Comparison of ENCODE assay signal across 22 cellular contexts in the genomic region with DNA sequence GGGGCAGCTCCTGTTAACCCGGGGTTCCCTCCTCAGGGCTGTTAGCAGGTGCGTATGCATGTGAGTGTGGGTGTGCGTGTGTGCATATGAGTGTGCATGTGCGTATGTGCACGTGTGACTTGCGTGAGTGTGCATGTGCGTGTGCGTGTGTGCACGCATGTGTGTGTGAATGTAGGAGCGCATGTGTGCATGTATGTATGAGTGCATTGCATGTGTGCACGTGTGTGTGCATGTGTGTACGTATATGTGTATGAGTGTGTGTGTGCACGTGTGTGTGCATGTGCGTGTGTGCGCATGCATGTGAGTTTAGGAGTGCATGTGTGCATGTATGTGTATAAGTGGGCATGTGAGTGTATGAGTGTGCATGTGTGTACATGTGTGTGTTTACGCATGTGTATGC. TPM values are rescaled to one million over a fixed set of nuclear protein-coding genes. Genes with fewer than 3 reads are reported as not detected.
DNase-seq lines count a peak whose midpoint lies in the region; ATAC-seq, FAIRE-seq and TF ChIP-seq lines count a peak whose summit lies in the region.
"Had no signal": no experiment of that assay in that cellular context is flagged by ENCODE, and none has a peak within 500 bp of the region (broad histone marks: within the 10 kb centered on the region; RNA-seq: fewer than 3 reads in every experiment).

No MANE protein-coding gene starts in this region.

- no peak overlapping the region for H2AFZ ChIP-seq in HepG2 (ENCODE audit: low read length)

- H3K27ac Mint-ChIP-seq in activated naive CD8-positive, alpha-beta T cell treated with anti-CD3 and anti-CD28 coated beads, Interleukin-2, amount 10 ng/mL, durations not matched to agents 7 days and 5 days = peak overlapping the region; percentile 76
- H3K27ac Mint-ChIP-seq in naive thymus-derived CD4-positive, alpha-beta T cell = peak overlapping the region; percentile 9 to 90 (median 75)
- H3K27ac Mint-ChIP-seq in activated T-cell treated with anti-CD3 and anti-CD28 coated beads, Interleukin-2, amount 50 U/mL, for 72 hours = no peak overlapping the region
- H3K27ac Mint-ChIP-seq: endodermal cell had no signal

- no peak for TF ChIP-seq EP300 in HepG2 (IDR thresholded peaks at IDR 0.05; ENCODE audit: low read depth in 2 of 2, low read length in 2 of 2)
- TF ChIP-seq EP300 in HepG2 (CRISPR knock-in tag; IDR thresholded peaks at IDR 0.05; ENCODE audit: borderline replicate concordance) = no peak

- intact Hi-C loops in HepG2 (cut with micrococcal nuclease; ENCODE audit: unreplicated experiment) = no loop called here
- intact Hi-C loops in right lobe of liver (cut with DNase I) = no loop called here
- intact Hi-C loops in naive thymus-derived CD4-positive, alpha-beta T cell (cut with micrococcal nuclease) = no loop called here

- FAIRE-seq in HepG2 (lab: Jason Lieb, UNC) = no peak
- FAIRE-seq: colon had no signal

- H3K9me3 Mint-ChIP-seq in activated naive CD8-positive, alpha-beta T cell treated with anti-CD3 and anti-CD28 coated beads, Interleukin-2, amount 10 ng/mL, durations not matched to agents 7 days and 5 days = peaks cover 1% of the 10 kb centered on the region
- peaks cover 0 to 4% (median 0%) of the 10 kb centered on the region in 11 donors for H3K9me3 Mint-ChIP-seq in naive thymus-derived CD4-positive, alpha-beta T cell
- H3K9me3 Mint-ChIP-seq in activated T-cell treated with anti-CD3 and anti-CD28 coated beads, Interleukin-2, amount 50 U/mL, for 72 hours = peaks cover 0 to 2% of the 10 kb centered on the region in 2 donors
- H3K9me3 Mint-ChIP-seq: activated T-cell treated with anti-CD3 and anti-CD28 coated beads, Interleukin-2, amount 50 U/mL, for 4 hours; endodermal cell had no signal

- H3K79me2 ChIP-seq in HepG2 (ENCODE audit: insufficient read depth, low read length) = no peaks in the 10 kb centered on the region

- H3K27me3 ChIP-seq in HepG2 (ENCODE audit: control insufficient read depth in 1 of 2, insufficient read depth in 2 of 2, low read length in 2 of 2) = peaks cover 2 to 9% of the 10 kb centered on the region in 2 experiments; a peak in 4 of 5 replicates
- no peaks in the 10 kb centered on the region for H3K27me3 ChIP-seq in right lobe of liver
- no peaks in the 10 kb centered on the region for H3K27me3 ChIP-seq in naive thymus-derived CD4-positive, alpha-beta T cell (ENCODE audit: control insufficient read depth in 2 of 2, insufficient read depth in 2 of 2, low read length in 2 of 2)

- no peak overlapping the region for H3K4me2 ChIP-seq in HepG2 (ENCODE audit: low read depth, low read length)

- no peak overlapping the region for H3K27ac ChIP-seq in HepG2 (ENCODE audit: extremely low read length, insufficient read depth, low read length)
- no peak overlapping the region for H3K27ac ChIP-seq in right lobe of liver
- H3K27ac ChIP-seq in naive thymus-derived CD4-positive, alpha-beta T cell (ENCODE audit: low read depth, low read length) = no peak overlapping the region

- no peak for TF ChIP-seq RAD21 in HepG2 (CRISPR knock-in tag; IDR thresholded peaks at IDR 0.05)

- no peak for ATAC-seq in HepG2
- no peak for ATAC-seq in right lobe of liver
- no peak for ATAC-seq in activated naive CD8-positive, alpha-beta T cell treated with anti-CD3 and anti-CD28 coated beads, Interleukin-2, amount 10 ng/mL, durations not matched to agents 7 days and 5 days (ENCODE audit: low read depth)
- ATAC-seq in naive thymus-derived CD4-positive, alpha-beta T cell = no peak
- ATAC-seq in GM18867 (IDR thresholded peaks at IDR 0.05; ENCODE audit: unreplicated experiment) = no peak
- no peak for ATAC-seq in GM19467 (IDR thresholded peaks at IDR 0.05; ENCODE audit: unreplicated experiment)
- no peak for ATAC-seq in activated T-cell treated with anti-CD3 and anti-CD28 coated beads, Interleukin-2, amount 50 U/mL, for 72 hours (replicated peaks in 1 of 2)
- ATAC-seq: activated naive CD4-positive, alpha-beta T cell treated with anti-CD3 and anti-CD28 coated beads, Interleukin-2, amount 50 U/mL, for 72 hours; activated T-cell treated with anti-CD3 and anti-CD28 coated beads, Interleukin-2, amount 50 U/mL, for 4 hours; left cardiac atrium; right cardiac atrium had no signal

- H3K4me3 Mint-ChIP-seq in activated naive CD8-positive, alpha-beta T cell treated with anti-CD3 and anti-CD28 coated beads, Interleukin-2, amount 10 ng/mL, durations not matched to agents 7 days and 5 days = no peak overlapping the region
- H3K4me3 Mint-ChIP-seq in naive thymus-derived CD4-positive, alpha-beta T cell = peak overlapping the region in 7 of 10 donors; percentile 2 to 63 (median 41)
- no peak overlapping the region for H3K4me3 Mint-ChIP-seq in activated T-cell treated with anti-CD3 and anti-CD28 coated beads, Interleukin-2, amount 50 U/mL, for 72 hours
- H3K4me3 Mint-ChIP-seq: activated T-cell treated with anti-CD3 and anti-CD28 coated beads, Interleukin-2, amount 50 U/mL, for 4 hours; endodermal cell had no signal

- no peaks in the 10 kb centered on the region for H3K36me3 Mint-ChIP-seq in activated naive CD8-positive, alpha-beta T cell treated with anti-CD3 and anti-CD28 coated beads, Interleukin-2, amount 10 ng/mL, durations not matched to agents 7 days and 5 days
- H3K36me3 Mint-ChIP-seq in naive thymus-derived CD4-positive, alpha-beta T cell = peaks cover 0 to 4% (median 0%) of the 10 kb centered on the region in 5 donors
- H3K36me3 Mint-ChIP-seq in activated T-cell treated with anti-CD3 and anti-CD28 coated beads, Interleukin-2, amount 50 U/mL, for 72 hours (ENCODE audit: insufficient read depth in 2 of 2) = no peaks in the 10 kb centered on the region
- H3K36me3 Mint-ChIP-seq: activated naive CD4-positive, alpha-beta T cell treated with anti-CD3 and anti-CD28 coated beads, Interleukin-2, amount 50 U/mL, for 72 hours had no signal

- no peaks in the 10 kb centered on the region for H3K36me3 ChIP-seq in HepG2 (replicated peaks in 1 of 2; ENCODE audit: control insufficient read depth in 1 of 2, insufficient read depth in 2 of 2, low read length in 2 of 2)
- H3K36me3 ChIP-seq in right lobe of liver = no peaks in the 10 kb centered on the region
- H3K36me3 ChIP-seq in naive thymus-derived CD4-positive, alpha-beta T cell (ENCODE audit: control insufficient read depth in 2 of 3, insufficient read depth in 3 of 3, low read length in 3 of 3) = no peaks in the 10 kb centered on the region

- in situ Hi-C loops in HepG2 (cut with HindIII; ENCODE audit: extremely low pct_ligation_motif_present, low pct_unique_long_range_greater_than_20kb) = no loop called here

- TF ChIP-seq CTCF in HepG2 (CRISPR knock-in tag; IDR thresholded peaks at IDR 0.05) (no peak), right lobe of liver (IDR thresholded peaks at IDR 0.05) (no peak)

- TF ChIP-seq POLR2A in HepG2 (IDR thresholded peaks at IDR 0.05; ENCODE audit: insufficient read depth in 1 of 2, low read depth in 2 of 2, low read length in 2 of 2) = no peak
- TF ChIP-seq POLR2A in right lobe of liver (IDR thresholded peaks at IDR 0.05) = no peak

- CTCF ChIA-PET in HepG2 (lab: Yijun Ruan, JAX; ENCODE audit: low intra/inter-chr PET ratio, low total read pairs) = no interaction called here
- CTCF ChIA-PET in naive thymus-derived CD4-positive, alpha-beta T cell (lab: Charles Lee) = no interaction called here

- no peak for DNase-seq in HepG2 (ENCODE audit: low spot score)
- DNase-seq in right lobe of liver = no peak
- no peak for DNase-seq in activated naive CD8-positive, alpha-beta T cell treated with anti-CD3 and anti-CD28 coated beads, Interleukin-2, amount 10 ng/mL, durations not matched to agents 7 days and 5 days
- no peak for DNase-seq in naive thymus-derived CD4-positive, alpha-beta T cell
- DNase-seq in SKM-1 treated with dmso at 0.1 percent for 144 hours (lab: John Stamatoyannopoulos, UW; ENCODE audit: unreplicated experiment) = no peak
- DNase-seq in activated T-cell treated with anti-CD3 and anti-CD28 coated beads, Interleukin-2, amount 50 U/mL, for 72 hours = no peak
- DNase-seq: activated CD8-positive, alpha-beta memory T cell treated with anti-CD3 and anti-CD28 coated beads for 24 hours; activated T-cell treated with anti-CD3 and anti-CD28 coated beads, Interleukin-2, amount 50 U/mL, for 4 hours; DMS79; endodermal cell; KG1; left cardiac atrium; NCI-H187; NCI-H226; NCI-H82; stimulated activated CD8-positive, alpha-beta memory T cell treated with anti-CD3 and anti-CD28 coated beads, Interleukin-4, amount 100 ng/mL, for 48 hours; SW 1271 had no signal

- BruUV-seq in HepG2 (replicated peaks; lab: Mats Ljungman, UMichigan) = no TSS peak

- POLR2A ChIA-PET in HepG2 (lab: Yijun Ruan, JAX) = no interaction called here
- POLR2A ChIA-PET in activated naive CD8-positive, alpha-beta T cell treated with anti-CD3 and anti-CD28 coated beads, Interleukin-2, amount 10 ng/mL, durations not matched to agents 7 days and 5 days (lab: Charles Lee) = interaction anchor here (1.0 kb wide), 1 partner anchor 34 kb away, joined by 3 read pairs; no protein-coding TSS in a partner anchor
- POLR2A ChIA-PET in naive thymus-derived CD4-positive, alpha-beta T cell (lab: Charles Lee) = no interaction called here

- peaks cover 18% of the 10 kb centered on the region for H3K4me1 Mint-ChIP-seq in activated naive CD8-positive, alpha-beta T cell treated with anti-CD3 and anti-CD28 coated beads, Interleukin-2, amount 10 ng/mL, durations not matched to agents 7 days and 5 days
- H3K4me1 Mint-ChIP-seq in naive thymus-derived CD4-positive, alpha-beta T cell = peaks cover 12 to 38% (median 28%) of the 10 kb centered on the region in 7 donors
- H3K4me1 Mint-ChIP-seq in activated T-cell treated with anti-CD3 and anti-CD28 coated beads, Interleukin-2, amount 50 U/mL, for 72 hours (ENCODE audit: low read depth) = peaks cover 33% of the 10 kb centered on the region

- H3K9ac ChIP-seq in HepG2 (ENCODE audit: insufficient read depth, low read depth, low read length) = no peak overlapping the region

- 85% methylated on average over 16 of the region's 16 CpGs for WGBS in HepG2 (ENCODE audit: low lambda C conversion rate)
- WGBS in right lobe of liver (ENCODE audit: insufficient coverage, low coverage, low lambda C conversion rate, missing lambda C conversion rate) = 91% methylated on average over 10 of the region's 16 CpGs

- H3K27me3 Mint-ChIP-seq in activated naive CD8-positive, alpha-beta T cell treated with anti-CD3 and anti-CD28 coated beads, Interleukin-2, amount 10 ng/mL, durations not matched to agents 7 days and 5 days = no peaks in the 10 kb centered on the region
- H3K27me3 Mint-ChIP-seq in naive thymus-derived CD4-positive, alpha-beta T cell = no peaks in the 10 kb centered on the region
- no peaks in the 10 kb centered on the region for H3K27me3 Mint-ChIP-seq in activated T-cell treated with anti-CD3 and anti-CD28 coated beads, Interleukin-2, amount 50 U/mL, for 72 hours (ENCODE audit: low read depth)

- H3K4me3 ChIP-seq in HepG2 (replicated peaks in 1 of 3; ENCODE audit: insufficient read depth in 1 of 3, low read depth in 2 of 3, low read length in 3 of 3) (no peak overlapping the region), right lobe of liver (no peak overlapping the region)
- no peak overlapping the region for H3K4me3 ChIP-seq in naive thymus-derived CD4-positive, alpha-beta T cell (ENCODE audit: low read length)

- peaks cover 34% of the 10 kb centered on the region for H3K4me1 ChIP-seq in HepG2 (ENCODE audit: insufficient read depth, low read length)
- H3K4me1 ChIP-seq in right lobe of liver = no peaks in the 10 kb centered on the region
- peaks cover 6 to 29% of the 10 kb centered on the region in 2 donors for H3K4me1 ChIP-seq in naive thymus-derived CD4-positive, alpha-beta T cell (ENCODE audit: control insufficient read depth in 2 of 2, insufficient read depth in 2 of 2, low read length in 2 of 2)

- H4K20me1 ChIP-seq in HepG2 (ENCODE audit: insufficient read depth, low read length) = no peaks in the 10 kb centered on the region

- H3K9me3 ChIP-seq in HepG2 (ENCODE audit: low read length) = no peaks in the 10 kb centered on the region
- no peaks in the 10 kb centered on the region for H3K9me3 ChIP-seq in right lobe of liver
- H3K9me3 ChIP-seq in naive thymus-derived CD4-positive, alpha-beta T cell (ENCODE audit: control insufficient read depth in 2 of 3, low read length in 3 of 3) = no peaks in the 10 kb centered on the region

RNA-seq across cellular contexts. Expression of a gene that starts 44.8 kb away (rescaled TPM):
- 3.5 and 4.7 TPM in 2 replicates for total RNA-seq in HepG2 (2016; rRNA removed; fragmentation: Illumina TruSeq; extraction: Trizol)
- total RNA-seq in HepG2 (2016; cell fraction: cytosol; rRNA removed; fragmentation: Illumina TruSeq; extraction: Trizol; ENCODE audit: low read depth) = 1.3 and 1.8 TPM in 2 replicates
- 3.2 and 5.1 TPM in 2 replicates for total RNA-seq in HepG2 (2016; cell fraction: insoluble cytoplasmic fraction; rRNA removed; fragmentation: Illumina TruSeq; extraction: Trizol)
- 3.2 and 3.7 TPM in 2 replicates for total RNA-seq in HepG2 (2016; cell fraction: membrane; rRNA removed; fragmentation: Illumina TruSeq; extraction: Trizol)
- 2.9 and 3.1 TPM in 2 replicates for total RNA-seq in HepG2 (2016; cell fraction: nucleus; rRNA removed; fragmentation: Illumina TruSeq; extraction: Trizol)
- polyA plus RNA-seq in HepG2 (2011; rRNA removed) = 2.3 and 3.7 TPM in 2 replicates
- polyA plus RNA-seq in HepG2 (2011; cell fraction: cytosol; rRNA removed) = 3.1 and 4.4 TPM in 2 replicates
- 12.7 and 14.5 TPM in 2 replicates for polyA plus RNA-seq in HepG2 (2011; cell fraction: nucleus; rRNA removed)
- polyA plus RNA-seq in HepG2 (2012) = 2.3 and 4.1 TPM in 2 replicates
- polyA plus RNA-seq in HepG2 (2016; cell fraction: cytosol; fragmentation: Illumina TruSeq; extraction: Trizol; ENCODE audit: low read depth) = 1.2 and 1.3 TPM in 2 replicates
- polyA plus RNA-seq in HepG2 (2016; cell fraction: insoluble cytoplasmic fraction; fragmentation: Illumina TruSeq; extraction: Trizol; ENCODE audit: low read depth) = 2.8 and 3.2 TPM in 2 replicates
- 2.2 and 2.3 TPM in 2 replicates for polyA plus RNA-seq in HepG2 (2016; cell fraction: membrane; fragmentation: Illumina TruSeq; extraction: Trizol; ENCODE audit: low read depth)
- polyA plus RNA-seq in HepG2 (2016; cell fraction: nucleus; fragmentation: Illumina TruSeq; extraction: Trizol; ENCODE audit: insufficient read depth, low read depth) = 5.4 and 5.6 TPM in 2 replicates
- 3.9 and 6.3 TPM in 2 replicates for polyA minus RNA-seq in HepG2 (2011; rRNA and poly(A)+ RNA removed; ENCODE audit: low replicate concordance)
- polyA minus RNA-seq in HepG2 (2011; cell fraction: cytosol; rRNA and poly(A)+ RNA removed) = 4.8 and 5.9 TPM in 2 replicates
- polyA minus RNA-seq in HepG2 (2011; cell fraction: nucleus; rRNA and poly(A)+ RNA removed) = 2.7 and 3.5 TPM in 2 replicates
- 10 to 100 TPM in 1 of 6 experiments, 1 to 10 TPM in 5; 3.0 to 12.2 (median 5.1) TPM for total RNA-seq in right lobe of liver
- total RNA-seq in activated naive CD8-positive, alpha-beta T cell treated with anti-CD3 and anti-CD28 coated beads, Interleukin-2, amount 10 ng/mL, durations not matched to agents 7 days and 5 days = 10 to 100 TPM; 16.6 to 17.1 TPM
- total RNA-seq in naive thymus-derived CD4-positive, alpha-beta T cell = 10 to 100 TPM in 4 of 5 experiments, 1 to 10 TPM in 1; 9.1 to 22.2 (median 12.1) TPM
- 1 to 10 TPM; 1.5 to 3.6 TPM for polyA plus RNA-seq in naive thymus-derived CD4-positive, alpha-beta T cell
- total RNA-seq in activated T-cell treated with anti-CD3 and anti-CD28 coated beads, Interleukin-2, amount 50 U/mL, for 72 hours = 1 to 10 TPM; 3.1 to 5.2 TPM

Comparison
In these comparisons a context has a peak if more than half of its experiments do, and no peak if none do; other contexts are left out.
1. H3K4me3 Mint-ChIP-seq: peak in naive thymus-derived CD4-positive, alpha-beta T cell (7 of 10); none in activated naive CD8-positive, alpha-beta T cell treated with anti-CD3 and anti-CD28 coated beads, Interleukin-2, amount 10 ng/mL, durations not matched to agents 7 days and 5 days (single experiment) and activated T-cell treated with anti-CD3 and anti-CD28 coated beads, Interleukin-2, amount 50 U/mL, for 72 hours (0 of 2).